8 cellular contexts compared by ENCODE assay signal in genomic region chr9:86945868-86946711, GRCh38. TPM values are rescaled to one million over a fixed set of nuclear protein-coding genes. Genes with fewer than 3 reads are reported as not detected.
A peak's percentile ranks its signal among the peaks of the same experiment; 100 is the strongest.
DNase-seq lines count a peak whose midpoint lies in the region; ATAC-seq and TF ChIP-seq lines count a peak whose summit lies in the region.

No MANE protein-coding gene starts in this region.

- H3K4me3 ChIP-seq in ACC112 (ENCODE audit: low read depth, low read length) (peak overlapping the region; percentile 85), adrenal gland (peak overlapping the region; percentile 72 to 91 (median 86)), upper lobe of right lung (peak overlapping the region; percentile 79)

- H3K27me3 ChIP-seq in ACC112 (ENCODE audit: insufficient read depth, low read length) = no peaks in the 10 kb centered on the region
- no peaks in the 10 kb centered on the region for H3K27me3 ChIP-seq in adrenal gland
- H3K27me3 ChIP-seq in upper lobe of right lung = peaks cover 26% of the 10 kb centered on the region

- 0 to 4% (median 1%) methylated on average over 5 to 119 of the region's 119 CpGs for WGBS in adrenal gland, 4 donors

- H3K4me1 ChIP-seq in ACC112 (ENCODE audit: control insufficient read depth, insufficient read depth, low read length, unreplicated experiment) = peaks cover 13% of the 10 kb centered on the region
- peaks cover 5 to 23% of the 10 kb centered on the region in 2 donors for H3K4me1 ChIP-seq in adrenal gland (replicated peaks in 1 of 2)
- peaks cover 13% of the 10 kb centered on the region for H3K4me1 ChIP-seq in upper lobe of right lung

- TF ChIP-seq CTCF in adrenal gland (IDR thresholded peaks at IDR 0.05) (peak in 3 of 6 experiments; percentile 16 to 37 (median 24)), upper lobe of right lung (IDR thresholded peaks at IDR 0.05) (peak; percentile 13)

- intact Hi-C loops in adrenal gland (cut with DNase I) = loop anchor here in 1 of 2 donors (5.0 kb wide), 1 partner anchor 594 kb away; the partner anchor contains the start of gene TUT7
- intact Hi-C loops in left cardiac atrium (cut with DNase I) = loop anchor here in 1 of 2 donors (10.0 kb wide), 1 partner anchor 311 kb away; no protein-coding TSS in a partner anchor
- intact Hi-C loops in posterior vena cava (cut with DNase I) = loop anchor here (5.0 to 10.0 kb wide), 6 partner anchors 171 to 531 kb away; no protein-coding TSS in a partner anchor
- intact Hi-C loops in upper lobe of right lung (cut with DNase I) = no loop called here

- H3K27ac ChIP-seq in ACC112 (ENCODE audit: low read depth, low read length) (peak overlapping the region; percentile 89), adrenal gland (peak overlapping the region in 4 of 5 donors; percentile 79 to 94 (median 88)), upper lobe of right lung (peak overlapping the region; percentile 82)

- H3K9me3 ChIP-seq in adrenal gland (replicated peaks in 1 of 3) = no peaks in the 10 kb centered on the region
- no peaks in the 10 kb centered on the region for H3K9me3 ChIP-seq in upper lobe of right lung

- peak overlapping the region; percentile 53 for H2AFZ ChIP-seq in ACC112 (ENCODE audit: low read length, unreplicated experiment)

- peak; percentile 38 for ATAC-seq in GM19025 (IDR thresholded peaks at IDR 0.05; ENCODE audit: low read depth, unreplicated experiment)
- peak; percentile 31 for ATAC-seq in HG03469 (IDR thresholded peaks at IDR 0.05; ENCODE audit: unreplicated experiment)
- peak; percentile 29 to 64 for ATAC-seq in left cardiac atrium
- ATAC-seq in upper lobe of right lung = peak; percentile 68

- TF ChIP-seq POLR2A in adrenal gland (IDR thresholded peaks at IDR 0.05) = peak in 1 of 2 donors; percentile 72

- DNase-seq in SW 1271 (lab: John Stamatoyannopoulos, UW) (peak; percentile 34 to 72), adrenal gland (peak; percentile 67 to 77 (median 71)), left cardiac atrium (peak; percentile 77), posterior vena cava (ENCODE audit: low spot score) (peak; percentile 87), upper lobe of right lung (peak; percentile 81)

- no peaks in the 10 kb centered on the region; the same call in 1 of the 2 replicates for H3K36me3 ChIP-seq in ACC112 (ENCODE audit: insufficient read depth, low read length)
- H3K36me3 ChIP-seq in adrenal gland (replicated peaks in 1 of 2) = no peaks in the 10 kb centered on the region
- no peaks in the 10 kb centered on the region for H3K36me3 ChIP-seq in upper lobe of right lung

- peaks cover 27% of the 10 kb centered on the region for H3K79me2 ChIP-seq in ACC112 (ENCODE audit: control insufficient read depth, insufficient read depth, low read length, unreplicated experiment)

RNA-seq across cellular contexts. Expression of gene GAS1, which starts 1.2 kb away (rescaled TPM):
- total RNA-seq in adrenal gland (10 to 100 TPM in 6 of 8 donors, 1 to 10 TPM in 2; 4.7 to 49.0 (median 18.0) TPM), left cardiac atrium (10 to 100 TPM; 33.5 to 39.3 TPM), posterior vena cava (100 to 1,000 TPM; 160 to 204 TPM), upper lobe of right lung (16.8 TPM)
- 1 to 10 TPM; 4.4 to 7.9 (median 7.3) TPM for polyA plus RNA-seq in adrenal gland

Comparison
In these comparisons a context has a peak if more than half of its experiments do, and no peak if none do; other contexts are left out.
1. Peak in every context shown above with its lines: DNase-seq, ATAC-seq, H3K4me3 ChIP-seq and H3K27ac ChIP-seq.